22 cellular contexts compared by ENCODE assay signal in the genomic region with DNA sequence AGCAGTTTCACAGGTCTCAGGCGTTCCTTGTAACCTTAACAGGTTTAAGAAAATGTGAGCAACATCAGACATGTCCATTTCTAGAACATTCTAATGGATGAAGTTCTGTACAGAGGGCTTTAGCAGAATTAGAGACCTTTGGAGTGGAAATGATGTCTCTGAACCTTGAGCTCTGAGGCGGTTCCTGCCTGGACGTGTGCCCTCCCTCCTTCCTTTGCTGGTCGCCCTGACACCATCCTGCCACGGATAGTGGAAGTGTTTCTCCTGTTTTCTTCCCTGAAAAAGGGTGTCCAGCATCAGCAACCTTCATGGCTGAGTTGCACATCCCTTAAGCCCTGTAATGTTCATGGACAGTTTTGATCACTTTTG. TPM values are rescaled to one million over a fixed set of nuclear protein-coding genes. Genes with fewer than 3 reads are reported as not detected.
DNase-seq lines count a peak whose midpoint lies in the region; ATAC-seq and TF ChIP-seq lines count a peak whose summit lies in the region.
"Had no signal": no experiment of that assay in that cellular context is flagged by ENCODE, and none has a peak within 500 bp of the region (broad histone marks: within the 10 kb centered on the region; RNA-seq: fewer than 3 reads in every experiment).

No MANE protein-coding gene starts in this region.

- POLR2A ChIA-PET in WTC11 (lab: Charles Lee), result no interaction called here
- POLR2A ChIA-PET in HEK293T (lab: Yijun Ruan, JAX), result no interaction called here

- H3K27ac Mint-ChIP-seq in WTC11, result peak overlapping the region; percentile 2; the same call in 1 of the 2 replicates

- H3K18ac ChIP-seq in neuronal stem cell (ENCODE audit: low read length), result no peak overlapping the region

- H2AK5ac ChIP-seq in neuronal stem cell (ENCODE audit: low read depth, low read length), result no peak overlapping the region

- no peak overlapping the region for H3K4me3 Mint-ChIP-seq in WTC11

- peaks cover 0 to 24% (median 12%) of the 10 kb centered on the region in 11 experiments; a peak in 18 of 22 replicates for H3K9me3 ChIP-seq in BLaER1 treated with 17β-estradiol and CSF1 and Interleukin-3, amounts not matched to agents 10 nM and 100 nM (replicated peaks in 1 of 11)
- H3K9me3 ChIP-seq in left lung (no peaks in the 10 kb centered on the region), neuronal stem cell (replicated peaks in 1 of 2; ENCODE audit: control insufficient read depth in 2 of 2, insufficient read depth in 1 of 2, low read depth in 1 of 2, low read length in 2 of 2) (peaks cover 9 to 12% of the 10 kb centered on the region in 2 donors)
- H3K9me3 ChIP-seq: heart left ventricle, stomach, tibial artery had no signal

- H3K4me1 Mint-ChIP-seq in WTC11, result no peaks in the 10 kb centered on the region

- CTCF ChIA-PET in WTC11 (lab: Charles Lee) (interaction anchor here (0.9 kb wide), 1 partner anchor 69 kb away, joined by 4 read pairs; no protein-coding TSS in a partner anchor), HEK293T (lab: Yijun Ruan, JAX) (no interaction called here)

- DNase-seq in WTC11 (ENCODE audit: low spot score) (no peak), left lung (peak in 1 of 2 donors; percentile 4), neuronal stem cell (ENCODE audit: low spot score) (no peak), NCI-H2171 treated with DMSO at 0.1 percent for 48 hours (lab: John Stamatoyannopoulos, UW) (no peak), DMS114 treated with DMSO at 0.1 percent for 48 hours (lab: John Stamatoyannopoulos, UW; ENCODE audit: unreplicated experiment) (no peak), HEK293T (ENCODE audit: extremely low spot score) (no peak)
- DNase-seq in activated CD4-positive, CD25-positive, alpha-beta regulatory T cell (lab: John Stamatoyannopoulos, UW), result no peak
- DNase-seq: activated CD4-positive, alpha-beta T cell treated with anti-CD3 and anti-CD28 coated beads for 4 hours; activated CD8-positive, alpha-beta memory T cell treated with anti-CD3 and anti-CD28 coated beads for 24 hours; activated gamma-delta T cell; cerebellar nuclear complex; erythroblast; GM23248; heart left ventricle; mesendoderm; NCI-H1048; stimulated activated CD4-positive, alpha-beta T cell treated with anti-CD3 and anti-CD28 coated beads, Interleukin-1b, Interleukin-23, amount 100 ng/mL, for 48 hours; stimulated activated CD8-positive, alpha-beta memory T cell treated with anti-CD3 and anti-CD28 coated beads, Interleukin-4, amount 100 ng/mL, for 48 hours; stomach; tibial artery had no signal

- H4K20me1 ChIP-seq in BLaER1 treated with 17β-estradiol and CSF1 and Interleukin-3, amounts not matched to agents 10 nM and 100 nM, result peaks cover 0 to 8% (median 0%) of the 10 kb centered on the region in 11 experiments; a peak in 4 of 22 replicates

- no peak overlapping the region for H4K91ac ChIP-seq in neuronal stem cell (ENCODE audit: low read depth, low read length, poor library complexity)

- H4K8ac ChIP-seq in neuronal stem cell (ENCODE audit: low read depth, low read length), result peak overlapping the region; percentile 48

- peak overlapping the region; percentile 16 to 60 (median 37); a peak in 14 of 22 replicates for H3K9ac ChIP-seq in BLaER1 treated with 17β-estradiol and CSF1 and Interleukin-3, amounts not matched to agents 10 nM and 100 nM
- no peak overlapping the region for H3K9ac ChIP-seq in neuronal stem cell (ENCODE audit: low read depth, low read length, poor library complexity)
- H3K9ac ChIP-seq: GM23248 had no signal

- H3K36me3 ChIP-seq in BLaER1 treated with 17β-estradiol and CSF1 and Interleukin-3, amounts not matched to agents 10 nM and 100 nM, result peaks cover 0 to 34% (median 25%) of the 10 kb centered on the region in 11 experiments; a peak in 17 of 22 replicates
- peaks cover 0 to 6% of the 10 kb centered on the region in 2 donors for H3K36me3 ChIP-seq in left lung
- H3K36me3 ChIP-seq in neuronal stem cell (replicated peaks in 1 of 2; ENCODE audit: control insufficient read depth in 2 of 2, insufficient read depth in 2 of 2, low read length in 2 of 2), result peaks cover 18 to 48% of the 10 kb centered on the region in 2 donors

- no peak overlapping the region; a peak in 2 of 20 replicates for H3K4me3 ChIP-seq in BLaER1 treated with 17β-estradiol and CSF1 and Interleukin-3, amounts not matched to agents 10 nM and 100 nM
- H3K4me3 ChIP-seq in left lung (no peak overlapping the region), neuronal stem cell (ENCODE audit: low read length in 2 of 2) (no peak overlapping the region)
- H3K4me3 ChIP-seq: GM23248, heart left ventricle, stomach, tibial artery had no signal

- ATAC-seq in WTC11, result no peak
- ATAC-seq in left lung, result peak; percentile 59
- ATAC-seq: heart left ventricle, Right ventricle myocardium inferior had no signal

- no peak overlapping the region for H3K4ac ChIP-seq in neuronal stem cell (ENCODE audit: low read length)

- H2BK5ac ChIP-seq in neuronal stem cell (ENCODE audit: low read length), result no peak overlapping the region

- H2AFZ ChIP-seq in neuronal stem cell (ENCODE audit: low read length), result no peak overlapping the region
- H2AFZ ChIP-seq: GM23248 had no signal

- H3K4me1 ChIP-seq in BLaER1 treated with 17β-estradiol and CSF1 and Interleukin-3, amounts not matched to agents 10 nM and 100 nM, result peaks cover 17 to 26% (median 22%) of the 10 kb centered on the region in 10 experiments
- H3K4me1 ChIP-seq in left lung (peaks cover 6 to 8% of the 10 kb centered on the region in 2 donors), neuronal stem cell (ENCODE audit: control insufficient read depth in 2 of 2, insufficient read depth in 1 of 2, low read depth in 1 of 2, low read length in 2 of 2) (no peaks in the 10 kb centered on the region)
- H3K4me1 ChIP-seq: heart left ventricle, stomach, tibial artery had no signal

- H2BK120ac ChIP-seq in neuronal stem cell (ENCODE audit: low read depth, low read length), result no peak overlapping the region

- peaks cover 38% of the 10 kb centered on the region for H3K9me3 Mint-ChIP-seq in WTC11

- no peak for TF ChIP-seq CTCF in WTC11 (IDR thresholded peaks at IDR 0.05)
- no peak for TF ChIP-seq CTCF in left lung (IDR thresholded peaks at IDR 0.05)

- peak overlapping the region in 4 of 11 experiments; percentile 15 to 28 (median 24); a peak in 5 of 22 replicates for H3K27ac ChIP-seq in BLaER1 treated with 17β-estradiol and CSF1 and Interleukin-3, amounts not matched to agents 10 nM and 100 nM
- H3K27ac ChIP-seq in left lung (peak overlapping the region; percentile 46 to 74), neuronal stem cell (replicated peaks; ENCODE audit: low read length) (no peak overlapping the region)
- H3K27ac ChIP-seq: GM23248, heart left ventricle, stomach, tibial artery had no signal

- no peak overlapping the region for H3K23ac ChIP-seq in neuronal stem cell (ENCODE audit: low read depth, low read length, poor library complexity)

- H3K36me3 Mint-ChIP-seq in WTC11, result peaks cover 32% of the 10 kb centered on the region

- no CpG with 5 or more reads among the region's 5 CpGs for WGBS in neuronal stem cell (ENCODE audit: extremely low coverage in 2 of 2, insufficient read length in 2 of 2, insufficient replicate concordance in 1 of 2), 2 donors

- H2BK12ac ChIP-seq in neuronal stem cell (ENCODE audit: low read length), result no peak overlapping the region

- H3K14ac ChIP-seq in neuronal stem cell (ENCODE audit: low read length), result no peak overlapping the region

- H2BK15ac ChIP-seq in neuronal stem cell (ENCODE audit: low read length), result no peak overlapping the region

- no peaks in the 10 kb centered on the region for H3K27me3 ChIP-seq in BLaER1 treated with 17β-estradiol and CSF1 and Interleukin-3, amounts not matched to agents 10 nM and 100 nM
- H3K27me3 ChIP-seq in left lung, result no peaks in the 10 kb centered on the region
- H3K27me3 ChIP-seq in neuronal stem cell (ENCODE audit: control insufficient read depth in 3 of 3, insufficient read depth in 3 of 3, low read depth in 1 of 3, low read length in 3 of 3), result no peaks in the 10 kb centered on the region
- H3K27me3 ChIP-seq: heart left ventricle, stomach, tibial artery had no signal

- peak overlapping the region; percentile 49 to 81 (median 66) for H3K4me2 ChIP-seq in BLaER1 treated with 17β-estradiol and CSF1 and Interleukin-3, amounts not matched to agents 10 nM and 100 nM
- no peak overlapping the region for H3K4me2 ChIP-seq in neuronal stem cell (ENCODE audit: insufficient read depth, low read length, poor library complexity, severe bottlenecking)

- intact Hi-C loops in left lung (cut with DNase I), result no loop called here

- H3K27me3 Mint-ChIP-seq in WTC11 (ENCODE audit: low read depth), result peaks cover 13% of the 10 kb centered on the region

- no peaks in the 10 kb centered on the region for H3K79me1 ChIP-seq in neuronal stem cell (ENCODE audit: low read depth, low read length)

TF ChIP-seq in HEK293T, 16 proteins besides CTCF, POLR2A, EP300 and RAD21:
- TF ChIP-seq SUZ12 (IDR thresholded peaks at IDR 0.05) (no peak), CTBP1 (IDR thresholded peaks at IDR 0.05; ENCODE audit: borderline replicate concordance) (no peak), ZNF384 (IDR thresholded peaks at IDR 0.05) (no peak), HDGF (IDR thresholded peaks at IDR 0.05; ENCODE audit: borderline replicate concordance) (no peak), FOXK2 (IDR thresholded peaks at IDR 0.05) (no peak), ARNT (IDR thresholded peaks at IDR 0.05) (no peak), ELF4 (IDR thresholded peaks at IDR 0.05) (no peak), BHLHE40 (IDR thresholded peaks at IDR 0.05; ENCODE audit: borderline replicate concordance) (no peak)

RNA-seq across cellular contexts. Expression of a gene that starts 11.1 kb away (rescaled TPM):
- total RNA-seq in WTC11 (2021) (12.0 to 12.8 TPM (median 12.2 TPM) in 3 replicates), left lung (10 to 100 TPM in 1 of 2 donors, 1 to 10 TPM in 1; 9.9 to 10.2 TPM)
- polyA plus RNA-seq in neuronal stem cell (2013, experiment 1 of 2), result 28.9 TPM
- polyA plus RNA-seq in neuronal stem cell (2013, experiment 2 of 2), result 29.1 TPM

RNA-seq across cellular contexts. Expression of a gene that starts 11.3 kb away (rescaled TPM):
- total RNA-seq in WTC11 (2021), result 69.0 to 76.6 TPM (median 76.0 TPM) in 3 replicates
- total RNA-seq in left lung, result 10 to 100 TPM; 77.6 to 88.5 TPM
- polyA plus RNA-seq in neuronal stem cell (2013, experiment 1 of 2), result 44.9 TPM
- polyA plus RNA-seq in neuronal stem cell (2013, experiment 2 of 2), result 44.1 TPM

RNA-seq across cellular contexts. Expression of a gene that starts 17.7 kb away (rescaled TPM):
- total RNA-seq in WTC11 (2021), result 79.8 to 102 TPM (median 81.6 TPM) in 3 replicates
- 10 to 100 TPM; 74.8 to 93.1 TPM for total RNA-seq in left lung
- 59.5 TPM for polyA plus RNA-seq in neuronal stem cell (2013, experiment 1 of 2)
- 57.9 TPM for polyA plus RNA-seq in neuronal stem cell (2013, experiment 2 of 2)

RNA-seq across cellular contexts. Expression of a gene that starts 32.7 kb away (rescaled TPM):
- 12.1 to 15.7 TPM (median 14.1 TPM) in 3 replicates for total RNA-seq in WTC11 (2021)
- 10 to 100 TPM; 12.3 to 13.8 TPM for total RNA-seq in left lung
- polyA plus RNA-seq in neuronal stem cell (2013, experiment 1 of 2), result 5.0 TPM
- polyA plus RNA-seq in neuronal stem cell (2013, experiment 2 of 2), result 5.5 TPM

RNA-seq across cellular contexts. Expression of a gene that starts 51.9 kb away (rescaled TPM):
- total RNA-seq in WTC11 (2021) (3.8 to 5.6 TPM (median 4.2 TPM) in 3 replicates), left lung (10 to 100 TPM; 14.3 to 19.0 TPM)
- polyA plus RNA-seq in neuronal stem cell (2013, experiment 1 of 2), result 5.9 TPM
- 6.0 TPM for polyA plus RNA-seq in neuronal stem cell (2013, experiment 2 of 2)
